In genomic region chr16:10181196-10182162, GRCh38 we compare ENCODE assay signal across 8 cellular contexts. TPM values are rescaled to one million over a fixed set of nuclear protein-coding genes. Genes with fewer than 3 reads are reported as not detected.
A peak's percentile ranks its signal among the peaks of the same experiment; 100 is the strongest.
DNase-seq lines count a peak whose midpoint lies in the region; ATAC-seq, FAIRE-seq and TF ChIP-seq lines count a peak whose summit lies in the region.

No MANE protein-coding gene starts in this region.

- H3K9me3 ChIP-seq in BLaER1 (no peaks in the 10 kb centered on the region), neural cell (ENCODE audit: low read length) (no peaks in the 10 kb centered on the region), transverse colon (no peaks in the 10 kb centered on the region)

- H3K4me3 ChIP-seq in BLaER1, result peak overlapping the region; percentile 63
- H3K4me3 ChIP-seq in LNCaP clone FGC (ENCODE audit: low read depth, low read length), result no peak overlapping the region
- peak overlapping the region; percentile 85 for H3K4me3 ChIP-seq in neural cell (ENCODE audit: low read length)
- H3K4me3 ChIP-seq in transverse colon, result peak overlapping the region in 2 of 4 donors; percentile 15 to 36

- H3K27ac ChIP-seq in BLaER1 (no peak overlapping the region), neural cell (ENCODE audit: low read length) (no peak overlapping the region), transverse colon (no peak overlapping the region)

- peaks cover 7% of the 10 kb centered on the region; the same call in 1 of the 2 replicates for H3K4me1 ChIP-seq in BLaER1
- H3K4me1 ChIP-seq in transverse colon, result peaks cover 5 to 23% (median 17%) of the 10 kb centered on the region in 4 donors

- DNase-seq in LNCaP clone FGC (ENCODE audit: low read depth), result no peak
- peak; percentile 41 for DNase-seq in foreskin melanocyte
- DNase-seq in transverse colon, result peak; percentile 60
- DNase-seq in RCC 7860 (ENCODE audit: low spot score), result no peak

- FAIRE-seq in RCC 7860 (lab: Jason Lieb, UNC), result no peak

- H3K27me3 ChIP-seq in BLaER1 (peaks cover 55% of the 10 kb centered on the region), neural cell (ENCODE audit: insufficient read depth, low read depth, low read length) (peaks cover 45% of the 10 kb centered on the region), transverse colon (peaks cover 62% of the 10 kb centered on the region)

- peak; percentile 98 for TF ChIP-seq RAD21 in neural cell (conservative IDR thresholded peaks at IDR 0.05)

- peaks cover 44% of the 10 kb centered on the region for H3K27me3 Mint-ChIP-seq in activated T-helper 17 cell treated with anti-CD3 and anti-CD28 coated beads, Interleukin-2, amount 50 U/mL, for 72 hours

- H4K20me1 ChIP-seq in BLaER1, result 0 out of 2 replicates have a peak, but pooled peaks cover 10% of the 10 kb centered on the region
- H4K20me1 ChIP-seq in neural cell (ENCODE audit: insufficient read depth), result no peaks in the 10 kb centered on the region

- H3K9me3 Mint-ChIP-seq in activated T-helper 17 cell treated with anti-CD3 and anti-CD28 coated beads, Interleukin-2, amount 50 U/mL, for 72 hours, result no peaks in the 10 kb centered on the region

- ATAC-seq in GM19035 (IDR thresholded peaks at IDR 0.05; ENCODE audit: unreplicated experiment), result peak; percentile 55
- peak; percentile 50 for ATAC-seq in activated T-helper 17 cell treated with anti-CD3 and anti-CD28 coated beads, Interleukin-2, amount 50 U/mL, for 72 hours (replicated peaks)

- no peaks in the 10 kb centered on the region for H3K79me2 ChIP-seq in neural cell (replicated peaks; ENCODE audit: insufficient read depth, low read length)

- H3K36me3 ChIP-seq in BLaER1 (no peaks in the 10 kb centered on the region), neural cell (ENCODE audit: insufficient read depth, low read length) (no peaks in the 10 kb centered on the region), transverse colon (no peaks in the 10 kb centered on the region)

- TF ChIP-seq CTCF in LNCaP clone FGC (IDR thresholded peaks at IDR 0.05; ENCODE audit: control insufficient read depth, extremely low read depth, insufficient read depth) (peak; percentile 89), neural cell (IDR thresholded peaks at IDR 0.05; ENCODE audit: poor library complexity, severe bottlenecking) (peak; percentile 98), transverse colon (IDR thresholded peaks at IDR 0.05) (peak; percentile 74 to 88 (median 86))

- in situ Hi-C loops in transverse colon (cut with MboI; ENCODE audit: low pct_ligation_motif_present in 1 of 4, low pct_unique_long_range_greater_than_20kb in 1 of 4, low sequenced_read_pairs in 3 of 4), result loop anchor here in 3 of 4 donors (10.0 to 25.0 kb wide), 4 partner anchors 544 to 1037 kb away; no protein-coding TSS in a partner anchor

- H3K4me3 Mint-ChIP-seq in activated T-helper 17 cell treated with anti-CD3 and anti-CD28 coated beads, Interleukin-2, amount 50 U/mL, for 72 hours, result peak overlapping the region; percentile 44

- intact Hi-C loops in transverse colon (cut with DNase I; ENCODE audit: low total_unique reads), result loop anchor here (5.0 to 10.0 kb wide), 2 partner anchors 517 to 884 kb away; no protein-coding TSS in a partner anchor

- H3K9me2 ChIP-seq in neural cell (ENCODE audit: insufficient read depth, low read length), result no peaks in the 10 kb centered on the region

- 0 to 10% methylated on average over 1 to 68 of the region's 85 CpGs for WGBS in transverse colon (ENCODE audit: low coverage in 1 of 2), 2 donors

- peak overlapping the region; percentile 90 for H3K4me2 ChIP-seq in BLaER1
- peak overlapping the region; percentile 79 for H3K4me2 ChIP-seq in neural cell (ENCODE audit: low read length)

- TF ChIP-seq POLR2A in transverse colon (IDR thresholded peaks at IDR 0.05), result no peak

- TF ChIP-seq EP300 in neural cell (conservative IDR thresholded peaks at IDR 0.05; ENCODE audit: poor library complexity, severe bottlenecking), result no peak
- no peak for TF ChIP-seq EP300 in transverse colon (IDR thresholded peaks at IDR 0.05; ENCODE audit: low read depth)

- no peaks in the 10 kb centered on the region for H3K4me1 Mint-ChIP-seq in activated T-helper 17 cell treated with anti-CD3 and anti-CD28 coated beads, Interleukin-2, amount 50 U/mL, for 72 hours

- no peak overlapping the region for H3K9ac ChIP-seq in BLaER1
- H3K9ac ChIP-seq in neural cell (ENCODE audit: low read length), result peak overlapping the region; percentile 65

- H3K27ac Mint-ChIP-seq in activated T-helper 17 cell treated with anti-CD3 and anti-CD28 coated beads, Interleukin-2, amount 50 U/mL, for 72 hours, result no peak overlapping the region

- H3K36me3 Mint-ChIP-seq in activated T-helper 17 cell treated with anti-CD3 and anti-CD28 coated beads, Interleukin-2, amount 50 U/mL, for 72 hours (ENCODE audit: low read depth), result no peaks in the 10 kb centered on the region

- H2AFZ ChIP-seq in neural cell (ENCODE audit: low read depth, low read length), result peak overlapping the region; percentile 56

- H3F3A ChIP-seq in neural cell (ENCODE audit: insufficient read depth, low read length, poor library complexity, severe bottlenecking), result no peaks in the 10 kb centered on the region

TF ChIP-seq in neural cell, 6 proteins besides CTCF, POLR2A, EP300 and RAD21:
- TF ChIP-seq SMC3 (conservative IDR thresholded peaks at IDR 0.05; ENCODE audit: poor library complexity), result peak; percentile 97
- TF ChIP-seq, protein P1, sequence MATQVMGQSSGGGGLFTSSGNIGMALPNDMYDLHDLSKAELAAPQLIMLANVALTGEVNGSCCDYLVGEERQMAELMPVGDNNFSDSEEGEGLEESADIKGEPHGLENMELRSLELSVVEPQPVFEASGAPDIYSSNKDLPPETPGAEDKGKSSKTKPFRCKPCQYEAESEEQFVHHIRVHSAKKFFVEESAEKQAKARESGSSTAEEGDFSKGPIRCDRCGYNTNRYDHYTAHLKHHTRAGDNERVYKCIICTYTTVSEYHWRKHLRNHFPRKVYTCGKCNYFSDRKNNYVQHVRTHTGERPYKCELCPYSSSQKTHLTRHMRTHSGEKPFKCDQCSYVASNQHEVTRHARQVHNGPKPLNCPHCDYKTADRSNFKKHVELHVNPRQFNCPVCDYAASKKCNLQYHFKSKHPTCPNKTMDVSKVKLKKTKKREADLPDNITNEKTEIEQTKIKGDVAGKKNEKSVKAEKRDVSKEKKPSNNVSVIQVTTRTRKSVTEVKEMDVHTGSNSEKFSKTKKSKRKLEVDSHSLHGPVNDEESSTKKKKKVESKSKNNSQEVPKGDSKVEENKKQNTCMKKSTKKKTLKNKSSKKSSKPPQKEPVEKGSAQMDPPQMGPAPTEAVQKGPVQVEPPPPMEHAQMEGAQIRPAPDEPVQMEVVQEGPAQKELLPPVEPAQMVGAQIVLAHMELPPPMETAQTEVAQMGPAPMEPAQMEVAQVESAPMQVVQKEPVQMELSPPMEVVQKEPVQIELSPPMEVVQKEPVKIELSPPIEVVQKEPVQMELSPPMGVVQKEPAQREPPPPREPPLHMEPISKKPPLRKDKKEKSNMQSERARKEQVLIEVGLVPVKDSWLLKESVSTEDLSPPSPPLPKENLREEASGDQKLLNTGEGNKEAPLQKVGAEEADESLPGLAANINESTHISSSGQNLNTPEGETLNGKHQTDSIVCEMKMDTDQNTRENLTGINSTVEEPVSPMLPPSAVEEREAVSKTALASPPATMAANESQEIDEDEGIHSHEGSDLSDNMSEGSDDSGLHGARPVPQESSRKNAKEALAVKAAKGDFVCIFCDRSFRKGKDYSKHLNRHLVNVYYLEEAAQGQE (IDR thresholded peaks at IDR 0.05; ENCODE audit: borderline replicate concordance), result no peak
- no peak for TF ChIP-seq MXI1 (conservative IDR thresholded peaks at IDR 0.05; ENCODE audit: poor library complexity, severe bottlenecking)
TF ChIP-seq in neural cell: peak in this region for 1.

RNA-seq across cellular contexts. Expression of gene GRIN2A, which starts 0.7 kb away (rescaled TPM):
- total RNA-seq in activated T-helper 17 cell treated with anti-CD3 and anti-CD28 coated beads, Interleukin-2, amount 50 U/mL, for 72 hours, result not detected
- 0.11 and 0.14 TPM in 2 replicates for polyA plus RNA-seq in neural cell
- 0.49 and 1.3 TPM in 2 replicates for polyA minus RNA-seq in neural cell
- total RNA-seq in transverse colon, result under 1 TPM; 0.14 to 0.37 (median 0.18) TPM

Comparison
In these comparisons a context has a peak if more than half of its experiments do, and no peak if none do; other contexts are left out.
1. DNase-seq: peak in foreskin melanocyte (single experiment) and transverse colon (single experiment); none in LNCaP clone FGC (single experiment) and RCC 7860 (single experiment).
2. Peak in every context shown above with its lines, with median percentiles within 50 percentile points of each other: CTCF ChIP-seq.